6 cellular contexts compared by ENCODE assay signal in the genomic region with DNA sequence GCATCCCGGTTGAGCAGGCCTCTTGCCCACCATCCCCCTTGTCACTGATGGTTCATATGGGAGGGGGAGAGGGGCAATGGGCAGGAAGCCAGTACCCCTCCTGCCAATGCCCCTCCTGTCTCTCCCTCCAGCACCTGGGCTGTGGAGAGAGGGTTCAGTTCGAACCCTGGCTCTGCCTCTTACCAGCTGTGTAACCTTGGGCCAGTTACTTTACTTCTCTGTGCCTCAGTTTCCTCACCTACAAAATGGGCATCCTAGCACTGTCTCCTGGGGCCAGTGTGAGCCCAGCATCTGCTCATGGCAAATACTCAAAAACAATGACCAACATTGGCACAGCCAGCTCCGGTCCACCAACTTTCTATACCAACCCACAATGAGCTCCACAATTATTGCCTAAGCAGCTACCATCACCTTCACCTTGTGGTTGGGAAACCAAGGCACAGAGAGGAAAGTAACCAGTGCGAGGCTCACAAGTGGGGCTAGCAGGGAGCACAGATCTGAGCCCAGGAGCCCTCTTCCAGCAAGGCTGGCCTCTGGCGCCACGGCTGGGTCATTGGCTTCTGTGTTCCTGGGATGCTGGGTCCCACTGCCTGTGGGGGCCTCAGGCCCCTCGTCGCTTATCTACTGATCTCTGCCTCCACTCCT. TPM values are rescaled to one million over a fixed set of nuclear protein-coding genes. Genes with fewer than 3 reads are reported as not detected.
"Had no signal": no experiment of that assay in that cellular context is flagged by ENCODE, and none has a peak within 500 bp of the region (broad histone marks: within the 10 kb centered on the region; RNA-seq: fewer than 3 reads in every experiment).

No MANE protein-coding gene starts in this region.

RNA-seq across cellular contexts. Expression of gene KCNJ12, which starts 38.1 kb away (rescaled TPM):
- total RNA-seq: activated B cell treated with CpG ODN at 0.5 μM for 24 hours; activated CD4-positive, alpha-beta T cell treated with anti-CD3 and anti-CD28 coated beads, Interleukin-2, amount 10 ng/mL, durations not matched to agents 24 days and 14 days; activated CD8-positive, alpha-beta memory T cell treated with anti-CD3 and anti-CD28 coated beads, Interleukin-2, amount 10 ng/mL, durations not matched to agents 7 days and 5 days; activated naive CD8-positive, alpha-beta T cell treated with anti-CD3 and anti-CD28 coated beads, Interleukin-2, amount 10 ng/mL, durations not matched to agents 7 days and 5 days; activated T-cell treated with anti-CD3 and anti-CD28 coated beads, Interleukin-2, amount 50 U/mL, for 72 hours; activated T-helper 2 cell treated with anti-CD3 and anti-CD28 coated beads, Interferon-gamma antibody, Interleukin-2, Interleukin-4, amounts not matched to agents 10 μg/mL and 5 μg/mL and 100 μg/mL, durations not matched to agents 14 hours and 24 hours and 36 hours had no signal
